In genomic region chr15:31293655-31294054, GRCh38 we compare ENCODE assay signal across 1 cellular context.
TF ChIP-seq lines count a peak whose summit lies in the region.

No MANE protein-coding gene starts in this region.

TF ChIP-seq in HepG2, 621 proteins besides CTCF, POLR2A, EP300 and RAD21 (continued from another document and continues in another):
- TF ChIP-seq PRDM10 (CRISPR knock-in tag; IDR thresholded peaks at IDR 0.05; ENCODE audit: low read depth) (peak; percentile 97), GTF3A (CRISPR knock-in tag; conservative IDR thresholded peaks at IDR 0.05) (no peak), ZC3H4 (CRISPR knock-in tag; IDR thresholded peaks at IDR 0.05; ENCODE audit: borderline replicate concordance) (no peak), ATF1 (CRISPR knock-in tag; IDR thresholded peaks at IDR 0.05) (no peak), ZIK1 (CRISPR knock-in tag; IDR thresholded peaks at IDR 0.05; ENCODE audit: borderline replicate concordance, low read depth) (no peak), FOSL2 (CRISPR knock-in tag; IDR thresholded peaks at IDR 0.05) (peak; percentile 75), PAXIP1 (CRISPR knock-in tag; conservative IDR thresholded peaks at IDR 0.05) (no peak; the same call in 1 of the 2 replicates), ZNF350 (CRISPR knock-in tag; IDR thresholded peaks at IDR 0.05; ENCODE audit: borderline replicate concordance, low read depth) (no peak), SP4 (CRISPR knock-in tag; IDR thresholded peaks at IDR 0.05) (no peak), ZNF75D (CRISPR knock-in tag; IDR thresholded peaks at IDR 0.05; ENCODE audit: borderline replicate concordance) (no peak), SAP130 (CRISPR knock-in tag; IDR thresholded peaks at IDR 0.05; ENCODE audit: low read depth) (peak; percentile 79), HES4 (CRISPR knock-in tag; IDR thresholded peaks at IDR 0.05; ENCODE audit: borderline replicate concordance) (no peak), KAT7 (CRISPR knock-in tag; IDR thresholded peaks at IDR 0.05; ENCODE audit: borderline replicate concordance) (no peak), ZNF136 (CRISPR knock-in tag; IDR thresholded peaks at IDR 0.05; ENCODE audit: low read depth) (no peak), FOXC1 (CRISPR knock-in tag; IDR thresholded peaks at IDR 0.05; ENCODE audit: borderline replicate concordance) (no peak), ZMAT5 (CRISPR knock-in tag; IDR thresholded peaks at IDR 0.05; ENCODE audit: borderline replicate concordance, low read depth) (no peak), SRY (CRISPR knock-in tag; IDR thresholded peaks at IDR 0.05) (no peak), ZBED4 (CRISPR knock-in tag; IDR thresholded peaks at IDR 0.05; ENCODE audit: borderline replicate concordance) (no peak), MEIS2 (CRISPR knock-in tag; IDR thresholded peaks at IDR 0.05) (no peak), TCF12 (IDR thresholded peaks at IDR 0.05) (no peak), TCF12 (CRISPR knock-in tag; IDR thresholded peaks at IDR 0.05) (no peak), RFX3 (CRISPR knock-in tag; IDR thresholded peaks at IDR 0.05) (no peak), ZNF367 (CRISPR knock-in tag; IDR thresholded peaks at IDR 0.05; ENCODE audit: borderline replicate concordance) (no peak), NONO (IDR thresholded peaks at IDR 0.05) (no peak), NONO (CRISPR knock-in tag; conservative IDR thresholded peaks at IDR 0.05) (peak; percentile 66; the same call in 1 of the 2 replicates), HMG20B (CRISPR knock-in tag; conservative IDR thresholded peaks at IDR 0.05) (peak; percentile 75; the same call in 1 of the 2 replicates), PHF21A (CRISPR knock-in tag; IDR thresholded peaks at IDR 0.05) (peak; percentile 17; the same call in 1 of the 2 replicates), HNF1A (IDR thresholded peaks at IDR 0.05; ENCODE audit: low read depth) (no peak), HNF1A (CRISPR knock-in tag; IDR thresholded peaks at IDR 0.05; ENCODE audit: borderline replicate concordance) (no peak), ARHGAP35 (CRISPR knock-in tag; IDR thresholded peaks at IDR 0.05; ENCODE audit: borderline replicate concordance) (no peak), MAZ (IDR thresholded peaks at IDR 0.05; ENCODE audit: borderline replicate concordance, low read depth, low read length) (no peak), MAZ (CRISPR knock-in tag; IDR thresholded peaks at IDR 0.05; ENCODE audit: low read depth) (peak; percentile 28; the same call in 1 of the 2 replicates), HHEX (CRISPR knock-in tag; IDR thresholded peaks at IDR 0.05) (peak; percentile 57), HNF4G (IDR thresholded peaks at IDR 0.05; ENCODE audit: borderline replicate concordance, low read depth, low read length) (peak; percentile 26; the same call in 1 of the 2 replicates), HNF4G (CRISPR knock-in tag; IDR thresholded peaks at IDR 0.05; ENCODE audit: borderline replicate concordance, low read depth) (no peak), ZNF780A (CRISPR knock-in tag; IDR thresholded peaks at IDR 0.05) (no peak), ZNF687 (CRISPR knock-in tag; IDR thresholded peaks at IDR 0.05) (no peak), FLYWCH1 (CRISPR knock-in tag; IDR thresholded peaks at IDR 0.05) (no peak)
